Comparison of ENCODE assay signal across 17 cellular contexts in the genomic region with DNA sequence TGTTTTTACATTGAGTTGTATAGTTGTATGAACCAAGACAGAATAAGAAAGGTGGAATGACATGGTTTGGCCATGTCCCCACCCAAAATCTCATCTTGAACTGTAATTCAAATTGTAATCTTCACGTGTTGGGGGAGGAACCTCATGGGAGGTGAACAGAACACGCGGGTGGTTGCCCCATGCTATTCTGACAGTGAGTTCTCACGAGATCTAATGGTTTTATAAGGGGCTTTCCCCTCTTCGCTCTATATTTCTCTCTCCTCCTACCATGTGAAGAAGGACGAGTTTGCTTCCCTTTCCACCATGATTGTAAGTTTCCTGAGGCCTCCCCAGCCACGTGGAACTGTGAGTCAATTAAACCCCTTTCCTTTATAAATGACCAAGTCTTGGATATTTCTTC. TPM values are rescaled to one million over a fixed set of nuclear protein-coding genes. Genes with fewer than 3 reads are reported as not detected.
DNase-seq lines count a peak whose midpoint lies in the region; ATAC-seq and TF ChIP-seq lines count a peak whose summit lies in the region.
"Had no signal": no experiment of that assay in that cellular context is flagged by ENCODE, and none has a peak within 500 bp of the region (broad histone marks: within the 10 kb centered on the region; RNA-seq: fewer than 3 reads in every experiment).

No MANE protein-coding gene starts in this region.

- no peak for DNase-seq in effector memory CD8-positive, alpha-beta T cell
- DNase-seq in neural progenitor cell (ENCODE audit: low spot score) (no peak), suprapubic skin (ENCODE audit: low spot score in 2 of 2) (no peak), ecto neural progenitor cell (ENCODE audit: low spot score) (no peak)
- DNase-seq: activated CD8-positive, alpha-beta memory T cell treated with anti-CD3 and anti-CD28 coated beads for 24 hours; C1 segment of cervical spinal cord; DMS79 treated with DMSO at 0.1 percent for 48 hours; NCI-H748 treated with DMSO at 0.1 percent for 48 hours; ovary; stimulated activated CD4-positive, alpha-beta T cell treated with anti-CD3 and anti-CD28 coated beads, Interleukin-2, amount 100 ng/mL, for 24 hours had no signal

- no peaks in the 10 kb centered on the region for H3K9me2 ChIP-seq in OCI-LY1 (ENCODE audit: low read depth, low read length)

- ATAC-seq in effector memory CD8-positive, alpha-beta T cell (replicated peaks) = no peak
- ATAC-seq: esophagus mucosa had no signal

- H3F3A ChIP-seq in OCI-LY1 (ENCODE audit: insufficient read depth, low read length) (no peaks in the 10 kb centered on the region), neural progenitor cell (ENCODE audit: low read depth) (no peaks in the 10 kb centered on the region)

- no peaks in the 10 kb centered on the region for H3K9me3 Mint-ChIP-seq in effector memory CD8-positive, alpha-beta T cell
- H3K9me3 Mint-ChIP-seq in neural progenitor cell = peaks cover 4% of the 10 kb centered on the region

- H3K79me2 ChIP-seq in ACC112 (ENCODE audit: control insufficient read depth, insufficient read depth, low read length, unreplicated experiment) (peaks cover 3% of the 10 kb centered on the region), OCI-LY1 (ENCODE audit: insufficient read depth, low read length) (peaks cover 44% of the 10 kb centered on the region), neural progenitor cell (ENCODE audit: low read depth) (peaks cover 19% of the 10 kb centered on the region)

- peak overlapping the region; percentile 67 for H2AFZ ChIP-seq in ACC112 (ENCODE audit: low read length, unreplicated experiment)
- no peak overlapping the region for H2AFZ ChIP-seq in OCI-LY1 (ENCODE audit: low read length)
- H2AFZ ChIP-seq in neural progenitor cell (replicated peaks) = no peak overlapping the region

- H3K4me1 ChIP-seq in ACC112 (ENCODE audit: control insufficient read depth, insufficient read depth, low read length, unreplicated experiment) = peaks cover 11% of the 10 kb centered on the region
- H3K4me1 ChIP-seq in BLaER1 = peaks cover 18% of the 10 kb centered on the region
- peaks cover 34% of the 10 kb centered on the region for H3K4me1 ChIP-seq in OCI-LY1 (ENCODE audit: insufficient read depth, low read length, severe bottlenecking)
- no peaks in the 10 kb centered on the region for H3K4me1 ChIP-seq in neural progenitor cell
- H3K4me1 ChIP-seq in suprapubic skin = peaks cover 8% of the 10 kb centered on the region
- H3K4me1 ChIP-seq: breast epithelium had no signal

- H3K4me3 ChIP-seq in ACC112 (ENCODE audit: low read depth, low read length) (no peak overlapping the region), BLaER1 (no peak overlapping the region), OCI-LY1 (ENCODE audit: low read depth, low read length, poor library complexity, severe bottlenecking) (peak overlapping the region; percentile 31), neural progenitor cell (no peak overlapping the region), suprapubic skin (no peak overlapping the region)
- H3K4me3 ChIP-seq: breast epithelium, ovary had no signal

- H3K9ac ChIP-seq in BLaER1 (no peak overlapping the region), OCI-LY1 (ENCODE audit: low read length) (no peak overlapping the region), neural progenitor cell (no peak overlapping the region)
- H3K9ac ChIP-seq: KMS-11 had no signal

- H3K4me1 Mint-ChIP-seq in effector memory CD8-positive, alpha-beta T cell (ENCODE audit: low read depth in 2 of 2) = peaks cover 25% of the 10 kb centered on the region in 2 donors
- peaks cover 3% of the 10 kb centered on the region for H3K4me1 Mint-ChIP-seq in neural progenitor cell

- H4K20me1 ChIP-seq in BLaER1 (peaks cover 58% of the 10 kb centered on the region; the same call in 1 of the 2 replicates), OCI-LY1 (ENCODE audit: insufficient read depth, low read length) (no peaks in the 10 kb centered on the region), neural progenitor cell (ENCODE audit: low read depth) (no peaks in the 10 kb centered on the region)

- H3K4me2 ChIP-seq in BLaER1 (peak overlapping the region; percentile 42; the same call in 1 of the 2 replicates), OCI-LY1 (ENCODE audit: low read length) (peak overlapping the region; percentile 64), neural progenitor cell (no peak overlapping the region)
- H3K4me2 ChIP-seq: KMS-11 had no signal

- WGBS in suprapubic skin = 89% methylated on average over 7 of the region's 7 CpGs

- H3K27ac ChIP-seq in ACC112 (ENCODE audit: low read depth, low read length) (no peak overlapping the region), BLaER1 (no peak overlapping the region), OCI-LY1 (ENCODE audit: low read depth, low read length, poor library complexity, severe bottlenecking) (peak overlapping the region; percentile 57), neural progenitor cell (no peak overlapping the region), suprapubic skin (no peak overlapping the region)
- H3K27ac ChIP-seq: breast epithelium, KMS-11, thoracic aorta had no signal

- peaks cover 8% of the 10 kb centered on the region for H3K36me3 Mint-ChIP-seq in effector memory CD8-positive, alpha-beta T cell (ENCODE audit: insufficient read depth)
- peaks cover 11% of the 10 kb centered on the region for H3K36me3 Mint-ChIP-seq in neural progenitor cell

- peak overlapping the region; percentile 70 to 80 for H3K27ac Mint-ChIP-seq in effector memory CD8-positive, alpha-beta T cell
- no peak overlapping the region for H3K27ac Mint-ChIP-seq in neural progenitor cell

- no peak for TF ChIP-seq CTCF in OCI-LY1 (IDR thresholded peaks at IDR 0.05; ENCODE audit: low read length)
- no peak for TF ChIP-seq CTCF in neural progenitor cell (IDR thresholded peaks at IDR 0.05)
- no peak for TF ChIP-seq CTCF in suprapubic skin (IDR thresholded peaks at IDR 0.05)

- H3K9me3 ChIP-seq in BLaER1 = peaks cover 46% of the 10 kb centered on the region
- no peaks in the 10 kb centered on the region for H3K9me3 ChIP-seq in OCI-LY1 (ENCODE audit: low read length)
- H3K9me3 ChIP-seq in neural progenitor cell (ENCODE audit: low read depth) = no peaks in the 10 kb centered on the region
- H3K9me3 ChIP-seq in suprapubic skin = no peaks in the 10 kb centered on the region
- H3K9me3 ChIP-seq: ovary, thoracic aorta had no signal

- peak overlapping the region; percentile 67 to 74 for H3K4me3 Mint-ChIP-seq in effector memory CD8-positive, alpha-beta T cell
- H3K4me3 Mint-ChIP-seq in neural progenitor cell = no peak overlapping the region

- no peaks in the 10 kb centered on the region for H3K36me3 ChIP-seq in ACC112 (ENCODE audit: insufficient read depth, low read length)
- peaks cover 50% of the 10 kb centered on the region for H3K36me3 ChIP-seq in BLaER1
- no peaks in the 10 kb centered on the region for H3K36me3 ChIP-seq in OCI-LY1 (ENCODE audit: insufficient read depth, low read length)
- H3K36me3 ChIP-seq in neural progenitor cell = no peaks in the 10 kb centered on the region
- H3K36me3 ChIP-seq in suprapubic skin = no peaks in the 10 kb centered on the region
- H3K36me3 ChIP-seq: breast epithelium, ovary, thoracic aorta had no signal

- no peak for TF ChIP-seq POLR2A in suprapubic skin (IDR thresholded peaks at IDR 0.05)

- H3K27me3 Mint-ChIP-seq in effector memory CD8-positive, alpha-beta T cell = no peaks in the 10 kb centered on the region
- H3K27me3 Mint-ChIP-seq in neural progenitor cell (ENCODE audit: insufficient read depth, low read depth) = no peaks in the 10 kb centered on the region

- no peak for TF ChIP-seq EP300 in suprapubic skin (IDR thresholded peaks at IDR 0.05)

- no peaks in the 10 kb centered on the region for H3K27me3 ChIP-seq in ACC112 (ENCODE audit: insufficient read depth, low read length)
- H3K27me3 ChIP-seq in BLaER1 = no peaks in the 10 kb centered on the region
- no peaks in the 10 kb centered on the region for H3K27me3 ChIP-seq in OCI-LY1 (ENCODE audit: insufficient read depth, low read length)
- H3K27me3 ChIP-seq in neural progenitor cell = no peaks in the 10 kb centered on the region
- H3K27me3 ChIP-seq in suprapubic skin = no peaks in the 10 kb centered on the region
- H3K27me3 ChIP-seq: breast epithelium, ovary had no signal

RNA-seq across cellular contexts. Expression of a gene that starts 25.3 kb away (rescaled TPM):
- 20.2 and 30.2 TPM in 2 replicates for total RNA-seq in neural progenitor cell (ENCODE audit: low replicate concordance)
- 10 to 100 TPM; 10.1 to 25.3 (median 14.7) TPM for total RNA-seq in suprapubic skin
